30 cellular contexts compared by ENCODE assay signal in genomic region chr9:108855529-108855886, GRCh38. TPM values are rescaled to one million over a fixed set of nuclear protein-coding genes. Genes with fewer than 3 reads are reported as not detected.
"Had no signal": no experiment of that assay in that cellular context is flagged by ENCODE, and none has a peak within 500 bp of the region (broad histone marks: within the 10 kb centered on the region; RNA-seq: fewer than 3 reads in every experiment).

No MANE protein-coding gene starts in this region.

- DNase-seq: Karpas-422, Kasumi-1, KBM-7, KG1, MG63, MM.1S, MV-4-11, NCI-H1048, NCI-H1105, NCI-H1105 treated with DMSO at 0.1 percent for 48 hours, NCI-H1417, NCI-H1417 treated with DMSO at 0.1 percent for 48 hours, NCI-H1436, NCI-H1436 treated with DMSO at 0.1 percent for 48 hours, NCI-H146, NCI-H1694, NCI-H1694 treated with DMSO at 0.1 percent for 48 hours, NCI-H187, NCI-H187 treated with DMSO at 0.1 percent for 48 hours, NCI-H1930, NCI-H2081, NCI-H2081 treated with DMSO at 0.1 percent for 48 hours, NCI-H2107, NCI-H2227 treated with DMSO at 0.1 percent for 48 hours, NCI-H226, NCI-H446 treated with DMSO at 0.1 percent for 48 hours had no signal

- H3K36me3 ChIP-seq: MG63 had no signal

- H3K27me3 ChIP-seq: MG63 had no signal

- H3K9ac ChIP-seq: KMS-11 had no signal

- H3K4me2 ChIP-seq: KMS-11 had no signal

- H3K4me3 ChIP-seq: MG63 had no signal

- H3K27ac ChIP-seq: KMS-11 had no signal

- H3K9me3 ChIP-seq: MG63 had no signal

RNA-seq across cellular contexts. Expression of gene ACTL7B, which starts 0.3 kb away (rescaled TPM):
- total RNA-seq: LHCN-M2, M059J, MCF 10A had no signal

RNA-seq across cellular contexts. Expression of gene ACTL7A, which starts 6.6 kb away (rescaled TPM):
- total RNA-seq: LHCN-M2, M059J, MCF 10A had no signal
